17 cellular contexts compared by ENCODE assay signal in genomic region chr9:88392549-88392948, GRCh38.
"Had no signal": no experiment of that assay in that cellular context is flagged by ENCODE, and none has a peak within 500 bp of the region (broad histone marks: within the 10 kb centered on the region; RNA-seq: fewer than 3 reads in every experiment).

No MANE protein-coding gene starts in this region.

- DNase-seq: activated CD4-positive, alpha-beta T cell treated with anti-CD3 and anti-CD28 coated beads for 1 hour; activated CD4-positive, alpha-beta T cell treated with anti-CD3 and anti-CD28 coated beads, Interleukin-2, amount 50 U/mL, for 4 hours; activated naive CD4-positive, alpha-beta T cell treated with Interleukin-2 at 50 U/mL for 16 hours; activated T-cell treated with anti-CD3 and anti-CD28 coated beads for 4 hours; cortex of kidney; effector memory CD4-positive, alpha-beta T cell; foreskin melanocyte; head of caudate nucleus; kidney glomerular epithelial cell; left ventricle myocardium superior; mesendoderm; nephron progenitor cell; sigmoid colon; spleen; SW 1271; upper lobe of right lung had no signal

- H3K27me3 Mint-ChIP-seq: stimulated activated naive CD8-positive, alpha-beta T cell treated with anti-CD3 and anti-CD28 coated beads, Interleukin-15, Interleukin-2, amounts not matched to agents 100 ng/mL and 50 ng/mL, for 24 hours had no signal

- H3K9me3 ChIP-seq: sigmoid colon, spleen, upper lobe of right lung had no signal

- H3K27ac Mint-ChIP-seq: nephron progenitor cell; stimulated activated naive CD8-positive, alpha-beta T cell treated with anti-CD3 and anti-CD28 coated beads, Interleukin-15, Interleukin-2, amounts not matched to agents 100 ng/mL and 50 ng/mL, for 24 hours had no signal

- H3K27ac ChIP-seq: upper lobe of right lung had no signal

- H3K36me3 ChIP-seq: sigmoid colon, spleen, upper lobe of right lung had no signal

- H3K4me3 ChIP-seq: sigmoid colon, spleen, upper lobe of right lung had no signal

- H3K27me3 ChIP-seq: sigmoid colon, spleen, upper lobe of right lung had no signal

- ATAC-seq: left ventricle myocardium superior, upper lobe of right lung had no signal

- H3K9me3 Mint-ChIP-seq: stimulated activated naive CD8-positive, alpha-beta T cell treated with anti-CD3 and anti-CD28 coated beads, Interleukin-15, Interleukin-2, amounts not matched to agents 100 ng/mL and 50 ng/mL, for 24 hours had no signal

- H3K4me3 Mint-ChIP-seq: nephron progenitor cell; stimulated activated naive CD8-positive, alpha-beta T cell treated with anti-CD3 and anti-CD28 coated beads, Interleukin-15, Interleukin-2, amounts not matched to agents 100 ng/mL and 50 ng/mL, for 24 hours had no signal
